Comparison of ENCODE assay signal across 16 cellular contexts in the genomic region with DNA sequence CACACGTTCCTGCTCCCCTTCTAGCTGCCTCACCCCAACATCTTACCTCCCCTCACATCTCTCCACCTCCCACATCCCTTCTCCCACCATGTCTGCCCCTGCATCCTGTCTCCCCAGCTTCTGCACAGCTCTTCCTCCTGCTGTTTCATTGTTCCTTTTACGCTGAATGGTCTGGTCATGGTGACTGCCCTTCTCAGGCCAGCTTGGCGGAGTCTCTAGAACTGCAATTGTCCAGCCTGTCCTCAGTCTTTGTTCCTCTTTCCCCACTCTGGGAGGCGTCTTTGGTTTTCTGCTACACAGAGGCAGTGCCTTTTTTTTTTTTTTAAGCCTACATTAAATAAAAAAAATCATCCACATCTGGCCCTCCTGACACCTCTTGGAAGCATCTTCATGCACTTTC. TPM values are rescaled to one million over a fixed set of nuclear protein-coding genes. Genes with fewer than 3 reads are reported as not detected.
A peak's percentile ranks its signal among the peaks of the same experiment; 100 is the strongest.
DNase-seq lines count a peak whose midpoint lies in the region; ATAC-seq and TF ChIP-seq lines count a peak whose summit lies in the region.
"Had no signal": no experiment of that assay in that cellular context is flagged by ENCODE, and none has a peak within 500 bp of the region (broad histone marks: within the 10 kb centered on the region; RNA-seq: fewer than 3 reads in every experiment).

No MANE protein-coding gene starts in this region.

- peak overlapping the region; percentile 75 for H3K27ac Mint-ChIP-seq in stimulated activated effector memory CD8-positive, alpha-beta T cell treated with anti-CD3 and anti-CD28 coated beads, Interleukin-12 subunit alpha, Interleukin-12 subunit beta, amount 100 ng/mL, for 72 hours

- H3K4me3 ChIP-seq in gastroesophageal sphincter, result no peak overlapping the region
- H3K4me3 ChIP-seq: HAP-1, heart left ventricle had no signal

- no peak for TF ChIP-seq CTCF in gastroesophageal sphincter (IDR thresholded peaks at IDR 0.05)

- H3K9me3 ChIP-seq in gastroesophageal sphincter, result no peaks in the 10 kb centered on the region
- H3K9me3 ChIP-seq: HAP-1, heart left ventricle had no signal

- no peak for TF ChIP-seq EP300 in gastroesophageal sphincter (IDR thresholded peaks at IDR 0.05)

- H3K27me3 ChIP-seq in gastroesophageal sphincter, result no peaks in the 10 kb centered on the region
- H3K27me3 ChIP-seq: heart left ventricle had no signal

- H3K4me3 Mint-ChIP-seq in stimulated activated effector memory CD8-positive, alpha-beta T cell treated with anti-CD3 and anti-CD28 coated beads, Interleukin-12 subunit alpha, Interleukin-12 subunit beta, amount 100 ng/mL, for 72 hours, result no peak overlapping the region
- H3K4me3 Mint-ChIP-seq: activated CD4-positive, alpha-beta T cell treated with anti-CD3 and anti-CD28 coated beads, Interleukin-2, amount 10 ng/mL, durations not matched to agents 7 days and 5 days had no signal

- H3K36me3 ChIP-seq in gastroesophageal sphincter, result peaks cover 0 to 96% of the 10 kb centered on the region in 2 donors

- peaks cover 33% of the 10 kb centered on the region for H3K36me3 Mint-ChIP-seq in stimulated activated effector memory CD8-positive, alpha-beta T cell treated with anti-CD3 and anti-CD28 coated beads, Interleukin-12 subunit alpha, Interleukin-12 subunit beta, amount 100 ng/mL, for 72 hours

- peak; percentile 25 for ATAC-seq in gastroesophageal sphincter
- no peak for ATAC-seq in stimulated activated effector memory CD8-positive, alpha-beta T cell treated with anti-CD3 and anti-CD28 coated beads, Interleukin-12 subunit alpha, Interleukin-12 subunit beta, amount 100 ng/mL, for 72 hours

- 78 to 81% methylated on average over 3 to 4 of the region's 4 CpGs for WGBS in gastroesophageal sphincter (ENCODE audit: low coverage in 1 of 2), 2 donors

- H3K9me3 Mint-ChIP-seq in stimulated activated effector memory CD8-positive, alpha-beta T cell treated with anti-CD3 and anti-CD28 coated beads, Interleukin-12 subunit alpha, Interleukin-12 subunit beta, amount 100 ng/mL, for 72 hours, result peaks cover 6% of the 10 kb centered on the region

- H3K4me1 ChIP-seq in gastroesophageal sphincter, result no peaks in the 10 kb centered on the region
- H3K4me1 ChIP-seq: HAP-1 had no signal

- TF ChIP-seq POLR2A in gastroesophageal sphincter (IDR thresholded peaks at IDR 0.05), result no peak

- DNase-seq in activated CD8-positive, alpha-beta memory T cell treated with anti-CD3 and anti-CD28 coated beads for 24 hours, result peak; percentile 37
- DNase-seq in activated CD8-positive, alpha-beta memory T cell treated with anti-CD3 and anti-CD28 coated beads, Interleukin-2, amount 50 U/mL, for 4 hours, result no peak
- DNase-seq in NCI-H2227 (lab: John Stamatoyannopoulos, UW; ENCODE audit: unreplicated experiment), result peak; percentile 23
- DNase-seq in stimulated activated effector memory CD8-positive, alpha-beta T cell treated with anti-CD3 and anti-CD28 coated beads, Interleukin-12 subunit alpha, Interleukin-12 subunit beta, amount 100 ng/mL, for 72 hours (ENCODE audit: low spot score in 2 of 2), result no peak
- no peak for DNase-seq in hepatic stellate cell (ENCODE audit: low spot score)
- DNase-seq in mucosa of gallbladder (ENCODE audit: low spot score), result no peak
- no peak for DNase-seq in NCI-H1436 treated with DMSO at 0.1 percent for 48 hours (lab: John Stamatoyannopoulos, UW)
- DNase-seq: activated CD4-positive, alpha-beta T cell treated with anti-CD3 and anti-CD28 coated beads, Interleukin-2, amount 10 ng/mL, durations not matched to agents 7 days and 5 days; activated gamma-delta T cell treated with Interleukin-2 at 50 U/mL for 16 hours; DMS79; heart left ventricle; occipital lobe; SW 1271; trophoblast cell had no signal

- H3K27ac ChIP-seq in gastroesophageal sphincter, result no peak overlapping the region

- H3K4me1 Mint-ChIP-seq in stimulated activated effector memory CD8-positive, alpha-beta T cell treated with anti-CD3 and anti-CD28 coated beads, Interleukin-12 subunit alpha, Interleukin-12 subunit beta, amount 100 ng/mL, for 72 hours, result no peaks in the 10 kb centered on the region
- H3K4me1 Mint-ChIP-seq: activated CD4-positive, alpha-beta T cell treated with anti-CD3 and anti-CD28 coated beads, Interleukin-2, amount 10 ng/mL, durations not matched to agents 7 days and 5 days had no signal

RNA-seq across cellular contexts. Expression of a gene that starts 49.1 kb away (rescaled TPM):
- 10 to 100 TPM; 17.3 to 32.2 (median 23.9) TPM for total RNA-seq in gastroesophageal sphincter
- total RNA-seq in mucosa of gallbladder, result 16.8 TPM

Comparison
In these comparisons a context has a peak if more than half of its experiments do, and no peak if none do; other contexts are left out.
1. DNase-seq: peak in activated CD8-positive, alpha-beta memory T cell treated with anti-CD3 and anti-CD28 coated beads for 24 hours (single experiment) and NCI-H2227 (single experiment); none in activated CD8-positive, alpha-beta memory T cell treated with anti-CD3 and anti-CD28 coated beads, Interleukin-2, amount 50 U/mL, for 4 hours (single experiment), stimulated activated effector memory CD8-positive, alpha-beta T cell treated with anti-CD3 and anti-CD28 coated beads, Interleukin-12 subunit alpha, Interleukin-12 subunit beta, amount 100 ng/mL, for 72 hours (0 of 2), hepatic stellate cell (single experiment), mucosa of gallbladder (single experiment) and NCI-H1436 treated with DMSO at 0.1 percent for 48 hours (single experiment).